In the genomic region with DNA sequence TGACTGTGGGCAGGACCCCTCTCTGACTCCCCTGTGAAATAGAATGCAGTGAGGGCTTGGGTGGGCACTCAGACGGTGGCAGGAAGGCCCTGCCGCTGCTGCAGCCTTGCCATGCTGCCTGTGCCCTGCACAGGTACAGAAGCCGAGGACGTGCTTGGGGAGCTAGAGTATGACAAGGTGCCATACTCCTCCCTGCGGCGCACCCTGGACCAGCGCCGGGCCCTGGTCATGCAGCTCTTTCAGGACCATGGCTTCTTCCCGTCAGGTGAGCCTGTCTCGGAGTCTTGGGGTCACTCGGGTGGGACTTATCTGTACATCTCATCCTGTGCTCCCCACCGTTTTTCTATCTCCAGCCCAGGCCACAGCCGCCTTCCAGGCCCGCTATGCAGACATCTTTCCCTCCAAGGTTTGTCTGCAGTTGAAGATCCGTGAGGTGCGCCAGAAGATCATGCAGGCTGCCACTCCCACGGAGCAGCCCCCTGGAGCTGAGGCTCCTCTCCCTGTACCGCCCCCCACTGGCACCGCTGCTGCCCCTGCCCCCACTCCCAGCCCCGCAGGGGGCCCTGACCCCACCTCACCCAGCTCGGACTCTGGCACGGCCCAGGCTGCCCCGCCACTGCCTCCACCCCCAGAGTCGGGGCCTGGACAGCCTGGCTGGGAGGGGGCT, we compare ENCODE assay signal across 21 cellular contexts. TPM values are rescaled to one million over a fixed set of nuclear protein-coding genes. Genes with fewer than 3 reads are reported as not detected.
A peak's percentile ranks its signal among the peaks of the same experiment; 100 is the strongest.
DNase-seq lines count a peak whose midpoint lies in the region; ATAC-seq and TF ChIP-seq lines count a peak whose summit lies in the region.
"Had no signal": no experiment of that assay in that cellular context is flagged by ENCODE, and none has a peak within 500 bp of the region (broad histone marks: within the 10 kb centered on the region; RNA-seq: fewer than 3 reads in every experiment).

No MANE protein-coding gene starts in this region.

- H3K4me1 Mint-ChIP-seq in activated naive CD8-positive, alpha-beta T cell treated with anti-CD3 and anti-CD28 coated beads, Interleukin-2, amount 10 ng/mL, durations not matched to agents 7 days and 5 days = peaks cover 4% of the 10 kb centered on the region
- peaks cover 5% of the 10 kb centered on the region for H3K4me1 Mint-ChIP-seq in activated naive CD8-positive, alpha-beta T cell treated with anti-CD3 and anti-CD28 coated beads, Interleukin-2, amount 50 U/mL, for 24 hours
- H3K4me1 Mint-ChIP-seq in central memory CD8-positive, alpha-beta T cell = peaks cover 12% of the 10 kb centered on the region
- peaks cover 8% of the 10 kb centered on the region for H3K4me1 Mint-ChIP-seq in neural crest cell
- H3K4me1 Mint-ChIP-seq in stimulated activated memory B cell treated with anti-CD40 and anti-IgM and Interleukin-4, amounts not matched to agents 10 μg/mL and 1 μg/mL and 100 μg/mL, for 72 hours = peaks cover 33% of the 10 kb centered on the region

- CTCF ChIA-PET in HEK293 (lab: Yijun Ruan, JAX) = interaction anchor here (0.6 to 4.8 kb wide), 12 partner anchors 12 to 183 kb away, joined by 3 to 55 read pairs (median 5); no protein-coding TSS in a partner anchor

- H3K9me3 ChIP-seq in HEK293 (ENCODE audit: control insufficient read depth, insufficient read depth, low read depth, low read length) = no peaks in the 10 kb centered on the region

- POLR2A ChIA-PET in activated naive CD8-positive, alpha-beta T cell treated with anti-CD3 and anti-CD28 coated beads, Interleukin-2, amount 10 ng/mL, durations not matched to agents 7 days and 5 days (lab: Charles Lee) = interaction anchor here (1.2 kb wide), 1 partner anchor 10 kb away, joined by 7 read pairs; no protein-coding TSS in a partner anchor
- POLR2A ChIA-PET in HEK293 (lab: Yijun Ruan, JAX) = interaction anchor here (0.5 to 3.4 kb wide), 4 partner anchors 10 to 50 kb away, joined by 3 to 31 read pairs (median 4); partner anchors contain the start of gene GSK3A

- H3K27me3 Mint-ChIP-seq in activated naive CD8-positive, alpha-beta T cell treated with anti-CD3 and anti-CD28 coated beads, Interleukin-2, amount 10 ng/mL, durations not matched to agents 7 days and 5 days = no peaks in the 10 kb centered on the region
- H3K27me3 Mint-ChIP-seq in activated naive CD8-positive, alpha-beta T cell treated with anti-CD3 and anti-CD28 coated beads, Interleukin-2, amount 50 U/mL, for 24 hours = no peaks in the 10 kb centered on the region
- no peaks in the 10 kb centered on the region for H3K27me3 Mint-ChIP-seq in central memory CD8-positive, alpha-beta T cell
- peaks cover 4% of the 10 kb centered on the region for H3K27me3 Mint-ChIP-seq in neural crest cell (ENCODE audit: low read depth)
- H3K27me3 Mint-ChIP-seq in stimulated activated memory B cell treated with anti-CD40 and anti-IgM and Interleukin-4, amounts not matched to agents 10 μg/mL and 1 μg/mL and 100 μg/mL, for 72 hours = no peaks in the 10 kb centered on the region

- H3K27ac ChIP-seq in HEK293 (ENCODE audit: extremely low read depth, low read depth, low read length) = peak overlapping the region; percentile 16; the same call in 1 of the 2 replicates
- H3K27ac ChIP-seq: KMS-11, PC-9 had no signal

- no peaks in the 10 kb centered on the region for H3K9me3 Mint-ChIP-seq in activated naive CD8-positive, alpha-beta T cell treated with anti-CD3 and anti-CD28 coated beads, Interleukin-2, amount 10 ng/mL, durations not matched to agents 7 days and 5 days
- no peaks in the 10 kb centered on the region for H3K9me3 Mint-ChIP-seq in activated naive CD8-positive, alpha-beta T cell treated with anti-CD3 and anti-CD28 coated beads, Interleukin-2, amount 50 U/mL, for 24 hours
- no peaks in the 10 kb centered on the region for H3K9me3 Mint-ChIP-seq in central memory CD8-positive, alpha-beta T cell
- H3K9me3 Mint-ChIP-seq in neural crest cell = no peaks in the 10 kb centered on the region
- H3K9me3 Mint-ChIP-seq in stimulated activated memory B cell treated with anti-CD40 and anti-IgM and Interleukin-4, amounts not matched to agents 10 μg/mL and 1 μg/mL and 100 μg/mL, for 72 hours = no peaks in the 10 kb centered on the region

- H3K27ac Mint-ChIP-seq in activated naive CD8-positive, alpha-beta T cell treated with anti-CD3 and anti-CD28 coated beads, Interleukin-2, amount 10 ng/mL, durations not matched to agents 7 days and 5 days = no peak overlapping the region
- H3K27ac Mint-ChIP-seq in activated naive CD8-positive, alpha-beta T cell treated with anti-CD3 and anti-CD28 coated beads, Interleukin-2, amount 50 U/mL, for 24 hours = no peak overlapping the region
- H3K27ac Mint-ChIP-seq in central memory CD8-positive, alpha-beta T cell (ENCODE audit: low read depth) = peak overlapping the region; percentile 53
- no peak overlapping the region for H3K27ac Mint-ChIP-seq in neural crest cell (ENCODE audit: unreplicated experiment)
- H3K27ac Mint-ChIP-seq in stimulated activated memory B cell treated with anti-CD40 and anti-IgM and Interleukin-4, amounts not matched to agents 10 μg/mL and 1 μg/mL and 100 μg/mL, for 72 hours = no peak overlapping the region

- H3K36me3 Mint-ChIP-seq in activated naive CD8-positive, alpha-beta T cell treated with anti-CD3 and anti-CD28 coated beads, Interleukin-2, amount 10 ng/mL, durations not matched to agents 7 days and 5 days = peaks cover 12% of the 10 kb centered on the region
- H3K36me3 Mint-ChIP-seq in activated naive CD8-positive, alpha-beta T cell treated with anti-CD3 and anti-CD28 coated beads, Interleukin-2, amount 50 U/mL, for 24 hours (ENCODE audit: low read depth) = peaks cover 6% of the 10 kb centered on the region
- H3K36me3 Mint-ChIP-seq in central memory CD8-positive, alpha-beta T cell (ENCODE audit: insufficient read depth) = peaks cover 19% of the 10 kb centered on the region
- peaks cover 9% of the 10 kb centered on the region for H3K36me3 Mint-ChIP-seq in neural crest cell (ENCODE audit: low read depth)
- H3K36me3 Mint-ChIP-seq in stimulated activated memory B cell treated with anti-CD40 and anti-IgM and Interleukin-4, amounts not matched to agents 10 μg/mL and 1 μg/mL and 100 μg/mL, for 72 hours = peaks cover 23% of the 10 kb centered on the region

- TF ChIP-seq CTCF in HEK293 (tag by site-specific recombination; IDR thresholded peaks at IDR 0.05) (no peak), neural crest cell (conservative IDR thresholded peaks at IDR 0.05) (no peak)

- ATAC-seq in activated naive CD8-positive, alpha-beta T cell treated with anti-CD3 and anti-CD28 coated beads, Interleukin-2, amount 10 ng/mL, durations not matched to agents 7 days and 5 days (ENCODE audit: low read depth) = no peak
- no peak for ATAC-seq in activated naive CD8-positive, alpha-beta T cell treated with anti-CD3 and anti-CD28 coated beads, Interleukin-2, amount 50 U/mL, for 24 hours
- no peak for ATAC-seq in central memory CD8-positive, alpha-beta T cell (replicated peaks; ENCODE audit: extremely low read depth, poor library complexity, severe bottlenecking)
- no peak for ATAC-seq in stimulated activated memory B cell treated with anti-CD40 and anti-IgM and Interleukin-4, amounts not matched to agents 10 μg/mL and 1 μg/mL and 100 μg/mL, for 72 hours

- no peaks in the 10 kb centered on the region for H3K4me1 ChIP-seq in HEK293 (ENCODE audit: control insufficient read depth, insufficient read depth, low read length)

- H3K4me3 ChIP-seq in HEK293 (ENCODE audit: low read depth, low read length) = no peak overlapping the region
- H3K4me3 ChIP-seq: PC-9 had no signal

- no peak overlapping the region for H3K4me3 Mint-ChIP-seq in activated naive CD8-positive, alpha-beta T cell treated with anti-CD3 and anti-CD28 coated beads, Interleukin-2, amount 10 ng/mL, durations not matched to agents 7 days and 5 days
- H3K4me3 Mint-ChIP-seq in activated naive CD8-positive, alpha-beta T cell treated with anti-CD3 and anti-CD28 coated beads, Interleukin-2, amount 50 U/mL, for 24 hours = no peak overlapping the region
- H3K4me3 Mint-ChIP-seq in central memory CD8-positive, alpha-beta T cell = no peak overlapping the region
- peak overlapping the region; percentile 49 for H3K4me3 Mint-ChIP-seq in neural crest cell
- no peak overlapping the region for H3K4me3 Mint-ChIP-seq in stimulated activated memory B cell treated with anti-CD40 and anti-IgM and Interleukin-4, amounts not matched to agents 10 μg/mL and 1 μg/mL and 100 μg/mL, for 72 hours

- H3K36me3 ChIP-seq in HEK293 (ENCODE audit: control insufficient read depth in 2 of 2, insufficient read depth in 1 of 2, low read length in 2 of 2) = peaks cover 31 to 71% of the 10 kb centered on the region in 2 experiments

- DNase-seq in activated naive CD8-positive, alpha-beta T cell treated with anti-CD3 and anti-CD28 coated beads, Interleukin-2, amount 10 ng/mL, durations not matched to agents 7 days and 5 days = peak; percentile 28
- no peak for DNase-seq in activated naive CD8-positive, alpha-beta T cell treated with anti-CD3 and anti-CD28 coated beads, Interleukin-2, amount 50 U/mL, for 24 hours
- no peak for DNase-seq in central memory CD8-positive, alpha-beta T cell (ENCODE audit: low spot score in 2 of 2)
- DNase-seq in neural crest cell (ENCODE audit: low read depth, low spot score) = no peak
- DNase-seq in activated naive CD4-positive, alpha-beta T cell (lab: John Stamatoyannopoulos, UW) = no peak
- DNase-seq: H7, IMR-90, MM.1S, NCI-H1092, NCI-H1417 treated with DMSO at 0.1 percent for 48 hours, NCI-H1694 treated with DMSO at 0.1 percent for 48 hours, NCI-H2081, NCI-H2227 treated with DMSO at 0.1 percent for 48 hours, NCI-H526 treated with DMSO at 0.1 percent for 48 hours, PC-9, RPMI8226, SHP77 treated with DMSO at 0.1 percent for 48 hours had no signal

TF ChIP-seq in HEK293, 187 proteins besides CTCF, POLR2A, EP300 and RAD21 (continues in another document):
- TF ChIP-seq GLIS1 (tag by site-specific recombination; IDR thresholded peaks at IDR 0.05) = peak; percentile 94
- TF ChIP-seq ZNF10 (tag by site-specific recombination; IDR thresholded peaks at IDR 0.05) = no peak
- TF ChIP-seq ZNF239 (tag by site-specific recombination; IDR thresholded peaks at IDR 0.05) = no peak
- no peak for TF ChIP-seq OVOL3 (tag by site-specific recombination; IDR thresholded peaks at IDR 0.05)

RNA-seq across cellular contexts. Expression of gene PRR19, which starts 7.3 kb away (rescaled TPM):
- under 1 TPM in 1 of 2 experiments, not detected in 1; 0.57 TPM for total RNA-seq in activated naive CD8-positive, alpha-beta T cell treated with anti-CD3 and anti-CD28 coated beads, Interleukin-2, amount 10 ng/mL, durations not matched to agents 7 days and 5 days
- total RNA-seq in neural crest cell = 2.2 and 2.8 TPM in 2 replicates

RNA-seq across cellular contexts. Expression of gene PAFAH1B3, which starts 7.8 kb away (rescaled TPM):
- 10 to 100 TPM; 36.2 to 41.1 TPM for total RNA-seq in activated naive CD8-positive, alpha-beta T cell treated with anti-CD3 and anti-CD28 coated beads, Interleukin-2, amount 10 ng/mL, durations not matched to agents 7 days and 5 days
- 166 and 173 TPM in 2 replicates for total RNA-seq in neural crest cell

RNA-seq across cellular contexts. Expression of gene TMEM145, which starts 18.5 kb away (rescaled TPM):
- under 1 TPM; 0.54 to 0.94 TPM for total RNA-seq in activated naive CD8-positive, alpha-beta T cell treated with anti-CD3 and anti-CD28 coated beads, Interleukin-2, amount 10 ng/mL, durations not matched to agents 7 days and 5 days
- total RNA-seq in neural crest cell = 18.4 and 19.4 TPM in 2 replicates
- total RNA-seq: A172 had no signal

RNA-seq across cellular contexts. Expression of gene CIC, which starts 25.6 kb away (rescaled TPM):
- 10 to 100 TPM; 84.4 to 92.2 TPM for total RNA-seq in activated naive CD8-positive, alpha-beta T cell treated with anti-CD3 and anti-CD28 coated beads, Interleukin-2, amount 10 ng/mL, durations not matched to agents 7 days and 5 days
- total RNA-seq in neural crest cell = 91.6 and 93.4 TPM in 2 replicates

RNA-seq across cellular contexts. Expression of gene MEGF8, which starts 30.8 kb away (rescaled TPM):
- total RNA-seq in activated naive CD8-positive, alpha-beta T cell treated with anti-CD3 and anti-CD28 coated beads, Interleukin-2, amount 10 ng/mL, durations not matched to agents 7 days and 5 days = 1 to 10 TPM; 8.5 to 9.3 TPM
- total RNA-seq in neural crest cell = 38.0 and 39.2 TPM in 2 replicates
